In genomic region chr17:41930009-41930832, GRCh38 we compare ENCODE assay signal across 7 cellular contexts.
DNase-seq lines count a peak whose midpoint lies in the region; ATAC-seq, FAIRE-seq and TF ChIP-seq lines count a peak whose summit lies in the region.

Gene ODAD4 (plus strand): TSS chr17:41930617. CDS start chr17:41930724, 107 bp downstream.

- TF ChIP-seq CTCF in astrocyte of the spinal cord (IDR thresholded peaks at IDR 0.05; ENCODE audit: low read depth, low read length) (peak; percentile 53), retinal pigment epithelial cell (conservative IDR thresholded peaks at IDR 0.05; ENCODE audit: low read depth, low read length) (peak; percentile 49)

- ATAC-seq in HG02981 (IDR thresholded peaks at IDR 0.05; ENCODE audit: unreplicated experiment) = peak; percentile 94

- peak within 1 kb of the TSS; percentile 63 for H3K4me3 ChIP-seq in astrocyte of the spinal cord (ENCODE audit: low read depth, low read length)
- H3K4me3 ChIP-seq in retinal pigment epithelial cell (ENCODE audit: low read length) = peak within 1 kb of the TSS; percentile 86

- FAIRE-seq in GM18507 (lab: Jason Lieb, UNC) = peak; percentile 91

- in situ Hi-C loops in astrocyte of the spinal cord (cut with HindIII; ENCODE audit: low sequenced_read_pairs) = no loop called here

- DNase-seq in GM18507 (ENCODE audit: extremely low spot score, insufficient read length, low read depth) (peak; percentile 90), NCI-H2029 treated with DMSO at 0.1 percent for 48 hours (lab: John Stamatoyannopoulos, UW) (peak; percentile 77), T1000 (lab: John Stamatoyannopoulos, UW) (peak; percentile 96), astrocyte of the spinal cord (ENCODE audit: low read depth, low spot score) (peak; percentile 97), hypothalamus (lab: John Stamatoyannopoulos, UW) (peak; percentile 63 to 97 (median 91)), retinal pigment epithelial cell (ENCODE audit: low read depth) (peak; percentile 82)

Comparison
In these comparisons a context has a peak if more than half of its experiments do, and no peak if none do; other contexts are left out.
1. Peak in every context shown above with its lines: DNase-seq, ATAC-seq and H3K4me3 ChIP-seq.